Comparison of ENCODE assay signal across 8 cellular contexts in the genomic region with DNA sequence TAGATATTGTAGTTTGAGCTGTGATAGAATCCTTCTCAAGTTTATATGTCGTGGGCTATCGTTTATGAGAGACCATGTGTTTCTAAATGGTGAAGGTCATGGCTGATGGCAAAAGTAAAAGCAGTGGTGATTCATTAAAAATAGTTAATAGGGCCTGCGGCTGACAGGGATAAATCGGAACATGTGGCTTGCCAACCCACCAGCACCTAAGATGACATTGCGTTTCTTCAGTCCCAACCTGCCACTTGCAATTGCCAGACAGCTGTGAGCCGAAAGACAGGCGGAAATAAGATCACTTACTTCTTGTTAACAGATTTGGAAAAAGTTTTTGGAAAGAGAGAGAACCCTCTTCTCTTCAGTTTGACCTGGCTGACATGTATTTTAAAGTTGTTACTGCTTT.
"Had no signal": no experiment of that assay in that cellular context is flagged by ENCODE, and none has a peak within 500 bp of the region (broad histone marks: within the 10 kb centered on the region; RNA-seq: fewer than 3 reads in every experiment).

No MANE protein-coding gene starts in this region.

- DNase-seq: GOT3, H7, HCEC 1CT, KBM-7 had no signal

- H3K4me2 ChIP-seq: KMS-11 had no signal

- H3K27me3 Mint-ChIP-seq: IgD-negative memory B cell had no signal

- H3K4me1 Mint-ChIP-seq: IgD-negative memory B cell had no signal

- H3K4me3 Mint-ChIP-seq: IgD-negative memory B cell had no signal

- ATAC-seq: HepG2 had no signal

- H3K27ac Mint-ChIP-seq: IgD-negative memory B cell had no signal

- H3K27ac ChIP-seq: HL-60, KMS-11 had no signal
